20 cellular contexts compared by ENCODE assay signal in genomic region chr5:66841264-66841663, GRCh38.
DNase-seq lines count a peak whose midpoint lies in the region; ATAC-seq and TF ChIP-seq lines count a peak whose summit lies in the region.
"Had no signal": no experiment of that assay in that cellular context is flagged by ENCODE, and none has a peak within 500 bp of the region (broad histone marks: within the 10 kb centered on the region; RNA-seq: fewer than 3 reads in every experiment).

No MANE protein-coding gene starts in this region.

- peaks cover 7 to 21% of the 10 kb centered on the region in 2 donors for H3K27me3 Mint-ChIP-seq in natural killer cell treated with Interleukin-12 subunit alpha and Interleukin-12 subunit beta and Interleukin-15 and Interleukin-18, amount 100 ng/mL, for 72 hours
- peaks cover 0 to 3% of the 10 kb centered on the region in 2 donors for H3K27me3 Mint-ChIP-seq in natural killer cell (ENCODE audit: low read depth in 2 of 2)
- peaks cover 7% of the 10 kb centered on the region for H3K27me3 Mint-ChIP-seq in activated T-helper 17 cell treated with anti-CD3 and anti-CD28 coated beads, Interleukin-2, amount 50 U/mL, for 72 hours

- no peak overlapping the region for H3K27ac ChIP-seq in body of pancreas
- H3K27ac ChIP-seq in RWPE1, result no peak overlapping the region
- H3K27ac ChIP-seq: dorsolateral prefrontal cortex, tibial nerve had no signal

- no peaks in the 10 kb centered on the region for H3K36me3 ChIP-seq in body of pancreas (replicated peaks in 1 of 2; ENCODE audit: insufficient read depth in 1 of 2, low read depth in 2 of 2)
- H3K36me3 ChIP-seq: tibial nerve had no signal

- ATAC-seq in natural killer cell treated with Interleukin-12 subunit alpha and Interleukin-12 subunit beta and Interleukin-15 and Interleukin-18, amount 100 ng/mL, for 72 hours, result no peak
- no peak for ATAC-seq in natural killer cell
- peak; percentile 5 for ATAC-seq in HG03354 (IDR thresholded peaks at IDR 0.05; ENCODE audit: poor library complexity, severe bottlenecking, unreplicated experiment)
- ATAC-seq in activated T-helper 17 cell treated with anti-CD3 and anti-CD28 coated beads, Interleukin-2, amount 50 U/mL, for 72 hours (replicated peaks), result peak; percentile 18
- no peak for ATAC-seq in body of pancreas
- ATAC-seq in HG02571 (IDR thresholded peaks at IDR 0.05; ENCODE audit: unreplicated experiment), result no peak
- ATAC-seq: CD8-positive, alpha-beta T cell; Panc1; right cardiac atrium had no signal

- CTCF ChIA-PET in RWPE1 (lab: Yijun Ruan, JAX), result no interaction called here

- no peak for TF ChIP-seq POLR2A in body of pancreas (IDR thresholded peaks at IDR 0.05)

- POLR2A ChIA-PET in RWPE1 (lab: Yijun Ruan, JAX; ENCODE audit: low non-redundant PET), result no interaction called here

- H3K4me3 ChIP-seq in body of pancreas, result no peak overlapping the region
- H3K4me3 ChIP-seq: dorsolateral prefrontal cortex, tibial nerve had no signal

- no peaks in the 10 kb centered on the region for H3K4me1 ChIP-seq in body of pancreas
- H3K4me1 ChIP-seq: tibial nerve had no signal

- peaks cover 22 to 56% of the 10 kb centered on the region in 2 donors for H3K4me1 Mint-ChIP-seq in natural killer cell treated with Interleukin-12 subunit alpha and Interleukin-12 subunit beta and Interleukin-15 and Interleukin-18, amount 100 ng/mL, for 72 hours (ENCODE audit: low read depth in 2 of 2)
- no peaks in the 10 kb centered on the region for H3K4me1 Mint-ChIP-seq in natural killer cell
- peaks cover 42% of the 10 kb centered on the region for H3K4me1 Mint-ChIP-seq in activated T-helper 17 cell treated with anti-CD3 and anti-CD28 coated beads, Interleukin-2, amount 50 U/mL, for 72 hours

- H3K4me3 Mint-ChIP-seq in natural killer cell treated with Interleukin-12 subunit alpha and Interleukin-12 subunit beta and Interleukin-15 and Interleukin-18, amount 100 ng/mL, for 72 hours, result peak overlapping the region; percentile 81
- H3K4me3 Mint-ChIP-seq in natural killer cell, result no peak overlapping the region
- H3K4me3 Mint-ChIP-seq in activated T-helper 17 cell treated with anti-CD3 and anti-CD28 coated beads, Interleukin-2, amount 50 U/mL, for 72 hours, result peak overlapping the region; percentile 66
- H3K4me3 Mint-ChIP-seq: CD8-positive, alpha-beta T cell; neural crest cell; T-cell had no signal

- intact Hi-C loops in natural killer cell (cut with micrococcal nuclease) (no loop called here), body of pancreas (cut with DNase I) (no loop called here)

- no peak for DNase-seq in natural killer cell treated with Interleukin-12 subunit alpha and Interleukin-12 subunit beta and Interleukin-15 and Interleukin-18, amount 100 ng/mL, for 72 hours (ENCODE audit: low spot score)
- DNase-seq in natural killer cell (no peak), body of pancreas (no peak), RWPE1 (ENCODE audit: low spot score) (no peak)
- DNase-seq: activated CD4-positive, alpha-beta T cell treated with anti-CD3 and anti-CD28 coated beads for 4 hours; CD8-positive, alpha-beta T cell; cerebellar nuclear complex; DMS 273 treated with DMSO at 0.1 percent for 48 hours; dorsolateral prefrontal cortex; NCI-H146; NCI-H510A; right cardiac atrium; stimulated activated CD4-positive, alpha-beta T cell treated with anti-CD3 and anti-CD28 coated beads, Interleukin-4, amount 100 ng/mL, for 1 hour; T-cell had no signal

- no peak for TF ChIP-seq CTCF in natural killer cell (IDR thresholded peaks at IDR 0.05)
- no peak for TF ChIP-seq CTCF in body of pancreas (IDR thresholded peaks at IDR 0.05)
- TF ChIP-seq CTCF in RWPE1 (conservative IDR thresholded peaks at IDR 0.05; ENCODE audit: low read depth), result no peak

- H3K36me3 Mint-ChIP-seq in natural killer cell treated with Interleukin-12 subunit alpha and Interleukin-12 subunit beta and Interleukin-15 and Interleukin-18, amount 100 ng/mL, for 72 hours, result peaks cover 24% of the 10 kb centered on the region
- H3K36me3 Mint-ChIP-seq in natural killer cell, result no peaks in the 10 kb centered on the region
- peaks cover 13% of the 10 kb centered on the region for H3K36me3 Mint-ChIP-seq in activated T-helper 17 cell treated with anti-CD3 and anti-CD28 coated beads, Interleukin-2, amount 50 U/mL, for 72 hours (ENCODE audit: low read depth)
- H3K36me3 Mint-ChIP-seq: CD8-positive, alpha-beta T cell; T-cell had no signal

- peak overlapping the region; percentile 75 to 88 for H3K27ac Mint-ChIP-seq in natural killer cell treated with Interleukin-12 subunit alpha and Interleukin-12 subunit beta and Interleukin-15 and Interleukin-18, amount 100 ng/mL, for 72 hours
- H3K27ac Mint-ChIP-seq in natural killer cell, result no peak overlapping the region
- peak overlapping the region; percentile 87 for H3K27ac Mint-ChIP-seq in activated T-helper 17 cell treated with anti-CD3 and anti-CD28 coated beads, Interleukin-2, amount 50 U/mL, for 72 hours
- H3K27ac Mint-ChIP-seq: CD8-positive, alpha-beta T cell; T-cell had no signal

- no peaks in the 10 kb centered on the region for H3K27me3 ChIP-seq in body of pancreas
- H3K27me3 ChIP-seq: dorsolateral prefrontal cortex, tibial nerve had no signal

- WGBS in body of pancreas, 2 donors, result 56 to 78% methylated on average over 1 of the region's 1 CpG

- no peaks in the 10 kb centered on the region for H3K9me3 ChIP-seq in body of pancreas
- H3K9me3 ChIP-seq: tibial nerve had no signal

- H3K9me3 Mint-ChIP-seq in natural killer cell treated with Interleukin-12 subunit alpha and Interleukin-12 subunit beta and Interleukin-15 and Interleukin-18, amount 100 ng/mL, for 72 hours, result no peaks in the 10 kb centered on the region
- peaks cover 0 to 2% of the 10 kb centered on the region in 2 donors for H3K9me3 Mint-ChIP-seq in natural killer cell
- H3K9me3 Mint-ChIP-seq in activated T-helper 17 cell treated with anti-CD3 and anti-CD28 coated beads, Interleukin-2, amount 50 U/mL, for 72 hours, result peaks cover 8% of the 10 kb centered on the region
- H3K9me3 Mint-ChIP-seq: CD8-positive, alpha-beta T cell; T-cell had no signal

Comparison
In these comparisons a context has a peak if more than half of its experiments do, and no peak if none do; other contexts are left out.
1. H3K27ac Mint-ChIP-seq: peak in natural killer cell treated with Interleukin-12 subunit alpha and Interleukin-12 subunit beta and Interleukin-15 and Interleukin-18, amount 100 ng/mL, for 72 hours (2 of 2) and activated T-helper 17 cell treated with anti-CD3 and anti-CD28 coated beads, Interleukin-2, amount 50 U/mL, for 72 hours (single experiment); none in natural killer cell (0 of 2).
2. ATAC-seq: peak in HG03354 (single experiment) and activated T-helper 17 cell treated with anti-CD3 and anti-CD28 coated beads, Interleukin-2, amount 50 U/mL, for 72 hours (single experiment); none in natural killer cell treated with Interleukin-12 subunit alpha and Interleukin-12 subunit beta and Interleukin-15 and Interleukin-18, amount 100 ng/mL, for 72 hours (0 of 2), natural killer cell (0 of 3), body of pancreas (single experiment) and HG02571 (single experiment).